In the genomic region with DNA sequence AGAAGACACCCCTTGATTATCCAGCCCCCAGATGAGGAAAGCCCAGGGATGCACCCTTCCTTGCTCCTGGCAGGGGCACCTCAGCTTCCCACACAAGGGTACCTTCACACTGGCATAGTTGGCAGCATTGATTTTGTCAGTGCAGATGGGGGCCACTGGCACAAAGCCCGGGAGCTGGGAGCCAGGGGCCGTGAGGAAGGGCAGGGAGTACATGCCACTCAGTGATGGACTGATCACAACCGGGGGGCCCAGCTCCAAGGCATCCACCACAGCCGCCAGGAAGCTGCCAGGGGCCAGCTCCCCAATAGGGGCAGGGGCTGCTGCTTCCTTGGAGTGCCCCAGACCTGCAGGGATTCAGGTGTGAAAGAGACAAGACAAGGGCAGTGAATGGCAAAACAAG, we compare ENCODE assay signal across 1 cellular context.
TF ChIP-seq lines count a peak whose summit lies in the region.

No MANE protein-coding gene starts in this region.

TF ChIP-seq in HCT116, 20 proteins besides CTCF, POLR2A, EP300 and RAD21 (continued from another document):
- TF ChIP-seq, protein P1, sequence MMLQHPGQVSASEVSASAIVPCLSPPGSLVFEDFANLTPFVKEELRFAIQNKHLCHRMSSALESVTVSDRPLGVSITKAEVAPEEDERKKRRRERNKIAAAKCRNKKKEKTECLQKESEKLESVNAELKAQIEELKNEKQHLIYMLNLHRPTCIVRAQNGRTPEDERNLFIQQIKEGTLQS (IDR thresholded peaks at IDR 0.05): no peak
- TF ChIP-seq ELF1 (IDR thresholded peaks at IDR 0.05; ENCODE audit: borderline replicate concordance, low read depth): no peak
- TF ChIP-seq YY1 (IDR thresholded peaks at IDR 0.05; ENCODE audit: extremely low read depth, insufficient replicate concordance, low read depth, low read length): no peak
- TF ChIP-seq ZFX (IDR thresholded peaks at IDR 0.05): no peak
- no peak for TF ChIP-seq CBX3 (IDR thresholded peaks at IDR 0.05; ENCODE audit: low read depth)
- TF ChIP-seq TCF7L2 (IDR thresholded peaks at IDR 0.05; ENCODE audit: borderline replicate concordance, extremely low read depth, insufficient read depth, insufficient read length): no peak
- TF ChIP-seq FOSL1 (IDR thresholded peaks at IDR 0.05; ENCODE audit: low read depth): no peak
- no peak for TF ChIP-seq ZNF274 (IDR thresholded peaks at IDR 0.05; ENCODE audit: low read depth, low read length)
- no peak for TF ChIP-seq EZH2phosphoT487 (IDR thresholded peaks at IDR 0.05; ENCODE audit: borderline replicate concordance)
TF ChIP-seq in HCT116: peak in this region for 0.
